Comparison of ENCODE assay signal across 1 cellular context in genomic region chrX:134237363-134237702, GRCh38.
TF ChIP-seq lines count a peak whose summit lies in the region.

No MANE protein-coding gene starts in this region.

TF ChIP-seq in HCT116, 20 proteins besides CTCF, POLR2A, EP300 and RAD21 (continued from another document):
- TF ChIP-seq ZBTB33 (IDR thresholded peaks at IDR 0.05; ENCODE audit: extremely low read depth, insufficient replicate concordance, low read length) (no peak), SP1 (IDR thresholded peaks at IDR 0.05; ENCODE audit: low read depth) (no peak), JUND (IDR thresholded peaks at IDR 0.05) (no peak), EGR1 (IDR thresholded peaks at IDR 0.05; ENCODE audit: low read depth) (no peak), FOSL1 (IDR thresholded peaks at IDR 0.05; ENCODE audit: low read depth) (no peak), TCF7L2 (IDR thresholded peaks at IDR 0.05; ENCODE audit: borderline replicate concordance, extremely low read depth, insufficient read depth, insufficient read length) (no peak), ZNF274 (IDR thresholded peaks at IDR 0.05; ENCODE audit: low read depth, low read length) (no peak), ZFX (IDR thresholded peaks at IDR 0.05) (no peak), POLR2AphosphoS5 (IDR thresholded peaks at IDR 0.05; ENCODE audit: low read depth, low read length) (no peak)
